Comparison of ENCODE assay signal across 26 cellular contexts in the genomic region with DNA sequence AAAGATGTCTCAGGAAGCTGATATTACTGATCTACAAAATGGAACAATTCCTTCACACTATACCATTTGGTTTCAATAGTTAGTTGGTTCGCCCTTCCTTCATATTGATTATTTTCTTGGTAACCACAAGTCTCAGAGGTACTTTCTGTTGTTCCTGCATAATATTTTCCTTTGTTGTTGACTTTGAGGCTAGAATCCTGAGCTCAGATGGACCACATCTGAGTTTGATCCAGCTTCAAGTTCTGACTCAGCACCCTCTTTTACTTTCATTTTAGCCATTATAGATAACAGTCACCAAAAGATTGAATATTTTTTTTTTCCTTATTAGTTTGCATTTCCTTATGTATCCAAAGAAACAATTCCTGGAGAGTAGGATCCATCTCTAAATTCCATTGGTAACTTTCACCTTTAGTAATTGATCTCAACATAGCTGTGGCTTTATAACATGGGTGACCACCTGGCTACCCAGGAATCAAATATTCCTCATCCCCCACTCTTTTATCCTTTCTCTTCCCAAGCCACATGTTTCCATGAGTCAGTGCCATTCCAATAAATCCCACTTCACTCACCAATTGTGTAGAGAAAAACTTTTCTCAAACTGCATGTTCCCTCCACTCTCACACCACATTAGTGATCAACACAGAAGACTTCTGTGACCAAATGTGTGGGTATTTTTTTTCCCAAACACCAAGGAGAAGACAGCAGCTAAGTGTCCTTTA. TPM values are rescaled to one million over a fixed set of nuclear protein-coding genes. Genes with fewer than 3 reads are reported as not detected.
"Had no signal": no experiment of that assay in that cellular context is flagged by ENCODE, and none has a peak within 500 bp of the region (broad histone marks: within the 10 kb centered on the region; RNA-seq: fewer than 3 reads in every experiment).

No MANE protein-coding gene starts in this region.

- H3K79me2 ChIP-seq: parathyroid adenoma had no signal

- H3K27ac ChIP-seq: gastroesophageal sphincter, lower lobe of right lung, parathyroid adenoma, right lobe of liver, stomach, suprapubic skin, tibial nerve had no signal

- ATAC-seq: gastroesophageal sphincter; left cardiac atrium; lower lobe of right lung; mucosa of descending colon; right lobe of liver; stimulated activated memory B cell treated with anti-CD40 and anti-IgM and Interleukin-4, amounts not matched to agents 10 μg/mL and 1 μg/mL and 100 μg/mL, for 72 hours had no signal

- H3K4me1 ChIP-seq: gastroesophageal sphincter, lower lobe of right lung, parathyroid adenoma, right lobe of liver, stomach, suprapubic skin, tibial nerve had no signal

- H2AFZ ChIP-seq: parathyroid adenoma had no signal

- H3K27me3 ChIP-seq: gastroesophageal sphincter, right lobe of liver, suprapubic skin, tibial nerve had no signal

- H3K9me3 ChIP-seq: lower lobe of right lung, right lobe of liver, suprapubic skin had no signal

- H3K4me3 ChIP-seq: gastroesophageal sphincter, lower lobe of right lung, mucosa of descending colon, right lobe of liver, skin epidermis, stomach, suprapubic skin, tibial nerve had no signal

- H3K36me3 ChIP-seq: gastroesophageal sphincter, lower lobe of right lung, right lobe of liver, stomach, suprapubic skin, tibial nerve had no signal

- H3K9ac ChIP-seq: parathyroid adenoma had no signal

- DNase-seq: activated CD4-positive, alpha-beta T cell treated with anti-CD3 and anti-CD28 coated beads, Interleukin-2, amount 50 U/mL, for 48 hours; activated CD8-positive, alpha-beta memory T cell treated with anti-CD3 and anti-CD28 coated beads, Interleukin-2, amount 50 U/mL, for 48 hours; activated naive CD4-positive, alpha-beta T cell treated with anti-CD3 and anti-CD28 coated beads, Interleukin-2, amount 10 ng/mL, durations not matched to agents 7 days and 5 days; activated T-cell treated with anti-CD3 and anti-CD28 coated beads, Interleukin-2, amount 50 U/mL, for 48 hours; amygdala; caudate nucleus; dermis blood vessel endothelial cell; effector CD8-positive, alpha-beta T cell; erythroblast; head of caudate nucleus; islet precursor cell; left cardiac atrium; lower lobe of right lung; mesendoderm; mucosa of descending colon; nephron progenitor cell; right lobe of liver; stomach; T-helper 1 cell had no signal

RNA-seq across cellular contexts. Expression of gene ABCA13, which starts 9.7 kb away (rescaled TPM):
- total RNA-seq: activated CD8-positive, alpha-beta memory T cell treated with anti-CD3 and anti-CD28 coated beads for 36 hours had no signal
